In genomic region chr4:80454040-80454439, GRCh38 we compare ENCODE assay signal across 24 cellular contexts.
DNase-seq lines count a peak whose midpoint lies in the region; ATAC-seq, FAIRE-seq and TF ChIP-seq lines count a peak whose summit lies in the region.
"Had no signal": no experiment of that assay in that cellular context is flagged by ENCODE, and none has a peak within 500 bp of the region (broad histone marks: within the 10 kb centered on the region; RNA-seq: fewer than 3 reads in every experiment).

No MANE protein-coding gene starts in this region.

- no peaks in the 10 kb centered on the region for H3K27me3 ChIP-seq in bronchial epithelial cell (ENCODE audit: control insufficient read depth, insufficient read depth, low read length)
- H3K27me3 ChIP-seq: ovary, sigmoid colon, upper lobe of right lung had no signal

- no peak overlapping the region for H3K4me3 ChIP-seq in bronchial epithelial cell (ENCODE audit: low read depth, low read length)
- H3K4me3 ChIP-seq: ovary, sigmoid colon, upper lobe of right lung had no signal

- ATAC-seq in left lobe of liver = no peak
- ATAC-seq: activated CD8-positive, alpha-beta T cell treated with anti-CD3 and anti-CD28 coated beads, Interleukin-2, amount 10 ng/mL, durations not matched to agents 7 days and 5 days; activated naive CD4-positive, alpha-beta T cell treated with anti-CD3 and anti-CD28 coated beads, Interleukin-2, amount 50 U/mL, for 72 hours; naive thymus-derived CD8-positive, alpha-beta T cell; stimulated activated naive CD8-positive, alpha-beta T cell treated with anti-CD3 and anti-CD28 coated beads, Interleukin-15, amount 100 ng/mL, for 72 hours; upper lobe of right lung had no signal

- peak; percentile 85 for FAIRE-seq in H54 (lab: Jason Lieb, UNC)
- FAIRE-seq in bronchial epithelial cell (lab: Jason Lieb, UNC) = peak; percentile 72
- FAIRE-seq: islet of Langerhans had no signal

- no peaks in the 10 kb centered on the region for H3K36me3 ChIP-seq in bronchial epithelial cell (ENCODE audit: control insufficient read depth, insufficient read depth, low read length)
- H3K36me3 ChIP-seq: ovary, sigmoid colon, upper lobe of right lung had no signal

- no peak for TF ChIP-seq CTCF in bronchial epithelial cell (IDR thresholded peaks at IDR 0.05; ENCODE audit: insufficient read depth, low read length, severe bottlenecking)

- TF ChIP-seq POLR2A in H54 (IDR thresholded peaks at IDR 0.05; ENCODE audit: low read depth, low read length) = no peak

- peak; percentile 19 for DNase-seq in H54 (ENCODE audit: insufficient read length, low spot score)
- DNase-seq in M059J (ENCODE audit: low read depth) = peak; percentile 45
- DNase-seq in bronchial epithelial cell (ENCODE audit: low read depth) = peak; percentile 96
- DNase-seq in kidney tubule cell (ENCODE audit: low spot score) = peak; percentile 90
- DNase-seq in NCI-H2227 (lab: John Stamatoyannopoulos, UW; ENCODE audit: unreplicated experiment) = no peak
- DNase-seq in left lobe of liver (ENCODE audit: low spot score) = no peak
- no peak for DNase-seq in stimulated activated CD4-positive, alpha-beta T cell treated with anti-CD3 and anti-CD28 coated beads, Interleukin-12 subunit alpha, Interleukin-12 subunit beta, amount 100 ng/mL, for 4 hours
- no peak for DNase-seq in pons (ENCODE audit: low spot score)
- DNase-seq: activated CD8-positive, alpha-beta T cell treated with anti-CD3 and anti-CD28 coated beads, Interleukin-2, amount 10 ng/mL, durations not matched to agents 7 days and 5 days; activated T-cell treated with anti-CD3 and anti-CD28 coated beads, Interleukin-2, amount 50 U/mL, for 48 hours; CD4-positive, alpha-beta memory T cell; dermis blood vessel endothelial cell; erythroblast; head of caudate nucleus; mesenchymal stem cell; naive thymus-derived CD8-positive, alpha-beta T cell; NCI-H345; ovary; Right ventricle myocardium superior; sigmoid colon; stimulated activated naive CD8-positive, alpha-beta T cell treated with anti-CD3 and anti-CD28 coated beads, Interleukin-15, amount 100 ng/mL, for 72 hours; upper lobe of right lung had no signal

Comparison
In these comparisons a context has a peak if more than half of its experiments do, and no peak if none do; other contexts are left out.
1. DNase-seq: peak in H54 (single experiment), M059J (single experiment), bronchial epithelial cell (single experiment) and kidney tubule cell (single experiment); none in NCI-H2227 (single experiment), left lobe of liver (single experiment), stimulated activated CD4-positive, alpha-beta T cell treated with anti-CD3 and anti-CD28 coated beads, Interleukin-12 subunit alpha, Interleukin-12 subunit beta, amount 100 ng/mL, for 4 hours (single experiment) and pons (single experiment).